9 cellular contexts compared by ENCODE assay signal in genomic region chr13:90016688-90017087, GRCh38.
"Had no signal": no experiment of that assay in that cellular context is flagged by ENCODE, and none has a peak within 500 bp of the region (broad histone marks: within the 10 kb centered on the region; RNA-seq: fewer than 3 reads in every experiment).

No MANE protein-coding gene starts in this region.

- DNase-seq: GM23248, GOT3, H7, H9, HFFc6 had no signal

- H2AFZ ChIP-seq: GM23248 had no signal

- H3K27ac ChIP-seq: GM23248 had no signal

- FAIRE-seq: H1 had no signal

- H3K9me3 ChIP-seq: HAP-1 had no signal

- H3K36me3 ChIP-seq: HAP-1 had no signal

- H3K4me2 ChIP-seq: GM23338 had no signal

- H3K9ac ChIP-seq: GM23248 had no signal

- ATAC-seq: GM23338, HCT116 had no signal

- H3K4me3 ChIP-seq: GM23248, GM23338, HAP-1 had no signal
